Comparison of ENCODE assay signal across 1 cellular context in genomic region chr2:10079192-10079930, GRCh38.
TF ChIP-seq lines count a peak whose summit lies in the region.

No MANE protein-coding gene starts in this region.

TF ChIP-seq in HEK293, 187 proteins besides CTCF, POLR2A, EP300 and RAD21 (continued from another document and continues in another):
- TF ChIP-seq ZNF354C (tag by site-specific recombination; IDR thresholded peaks at IDR 0.05; ENCODE audit: borderline replicate concordance, low read depth), result no peak
- TF ChIP-seq ZNF324 (tag by site-specific recombination; IDR thresholded peaks at IDR 0.05), result no peak
- no peak for TF ChIP-seq ZNF610 (tag by site-specific recombination; IDR thresholded peaks at IDR 0.05; ENCODE audit: borderline replicate concordance)
- no peak for TF ChIP-seq ZNF394 (tag by site-specific recombination; IDR thresholded peaks at IDR 0.05; ENCODE audit: borderline replicate concordance)
- TF ChIP-seq ZNF792 (tag by site-specific recombination; IDR thresholded peaks at IDR 0.05), result no peak
- no peak for TF ChIP-seq ZNF23 (tag by site-specific recombination; IDR thresholded peaks at IDR 0.05; ENCODE audit: borderline replicate concordance)
- no peak for TF ChIP-seq ZNF404 (tag by site-specific recombination; IDR thresholded peaks at IDR 0.05)
- no peak for TF ChIP-seq ZNF560 (tag by site-specific recombination; IDR thresholded peaks at IDR 0.05; ENCODE audit: borderline replicate concordance)
- TF ChIP-seq ZNF248 (tag by site-specific recombination; IDR thresholded peaks at IDR 0.05), result no peak
- TF ChIP-seq, protein P1, sequence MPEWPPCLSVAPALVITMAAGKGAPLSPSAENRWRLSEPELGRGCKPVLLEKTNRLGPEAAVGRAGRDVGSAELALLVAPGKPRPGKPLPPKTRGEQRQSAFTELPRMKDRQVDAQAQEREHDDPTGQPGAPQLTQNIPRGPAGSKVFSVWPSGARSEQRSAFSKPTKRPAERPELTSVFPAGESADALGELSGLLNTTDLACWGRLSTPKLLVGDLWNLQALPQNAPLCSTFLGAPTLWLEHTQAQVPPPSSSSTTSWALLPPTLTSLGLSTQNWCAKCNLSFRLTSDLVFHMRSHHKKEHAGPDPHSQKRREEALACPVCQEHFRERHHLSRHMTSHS (tag by site-specific recombination; IDR thresholded peaks at IDR 0.05), result no peak
- TF ChIP-seq BCL6B (tag by site-specific recombination; IDR thresholded peaks at IDR 0.05), result no peak
- TF ChIP-seq ZNF140 (tag by site-specific recombination; IDR thresholded peaks at IDR 0.05), result no peak
- TF ChIP-seq ZNF596 (tag by site-specific recombination; IDR thresholded peaks at IDR 0.05), result no peak
- no peak for TF ChIP-seq ZNF692 (tag by site-specific recombination; IDR thresholded peaks at IDR 0.05)
- TF ChIP-seq ZFP3 (tag by site-specific recombination; IDR thresholded peaks at IDR 0.05; ENCODE audit: low read depth), result no peak
- TF ChIP-seq ZNF112 (tag by site-specific recombination; IDR thresholded peaks at IDR 0.05), result no peak
- TF ChIP-seq ZBTB1 (tag by site-specific recombination; IDR thresholded peaks at IDR 0.05), result no peak
- TF ChIP-seq MZF1 (tag by site-specific recombination; IDR thresholded peaks at IDR 0.05; ENCODE audit: borderline replicate concordance), result no peak
- TF ChIP-seq ZNF274 (IDR thresholded peaks at IDR 0.05; ENCODE audit: low read length), result no peak
- TF ChIP-seq ZNF274 (tag by site-specific recombination; IDR thresholded peaks at IDR 0.05; ENCODE audit: borderline replicate concordance), result no peak
- TF ChIP-seq KLF10 (tag by site-specific recombination; IDR thresholded peaks at IDR 0.05), result peak; percentile 41; the same call in 1 of the 2 replicates
- TF ChIP-seq ZBTB17 (tag by site-specific recombination; IDR thresholded peaks at IDR 0.05), result peak; percentile 38; the same call in 1 of the 2 replicates
- TF ChIP-seq, protein P2, sequence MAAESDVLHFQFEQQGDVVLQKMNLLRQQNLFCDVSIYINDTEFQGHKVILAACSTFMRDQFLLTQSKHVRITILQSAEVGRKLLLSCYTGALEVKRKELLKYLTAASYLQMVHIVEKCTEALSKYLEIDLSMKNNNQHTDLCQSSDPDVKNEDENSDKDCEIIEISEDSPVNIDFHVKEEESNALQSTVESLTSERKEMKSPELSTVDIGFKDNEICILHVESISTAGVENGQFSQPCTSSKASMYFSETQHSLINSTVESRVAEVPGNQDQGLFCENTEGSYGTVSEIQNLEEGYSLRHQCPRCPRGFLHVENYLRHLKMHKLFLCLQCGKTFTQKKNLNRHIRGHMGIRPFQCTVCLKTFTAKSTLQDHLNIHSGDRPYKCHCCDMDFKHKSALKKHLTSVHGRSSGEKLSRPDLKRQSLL (tag by site-specific recombination; IDR thresholded peaks at IDR 0.05), result no peak
- peak; percentile 83 for TF ChIP-seq ZIC2 (tag by site-specific recombination; IDR thresholded peaks at IDR 0.05)
- TF ChIP-seq ZNF292 (tag by site-specific recombination; IDR thresholded peaks at IDR 0.05; ENCODE audit: borderline replicate concordance, low read depth), result no peak
- TF ChIP-seq, protein P3, sequence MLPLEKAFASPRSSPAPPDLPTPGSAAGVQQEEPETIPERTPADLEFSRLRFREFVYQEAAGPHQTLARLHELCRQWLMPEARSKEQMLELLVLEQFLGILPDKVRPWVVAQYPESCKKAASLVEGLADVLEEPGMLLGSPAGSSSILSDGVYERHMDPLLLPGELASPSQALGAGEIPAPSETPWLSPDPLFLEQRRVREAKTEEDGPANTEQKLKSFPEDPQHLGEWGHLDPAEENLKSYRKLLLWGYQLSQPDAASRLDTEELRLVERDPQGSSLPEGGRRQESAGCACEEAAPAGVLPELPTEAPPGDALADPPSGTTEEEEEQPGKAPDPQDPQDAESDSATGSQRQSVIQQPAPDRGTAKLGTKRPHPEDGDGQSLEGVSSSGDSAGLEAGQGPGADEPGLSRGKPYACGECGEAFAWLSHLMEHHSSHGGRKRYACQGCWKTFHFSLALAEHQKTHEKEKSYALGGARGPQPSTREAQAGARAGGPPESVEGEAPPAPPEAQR (tag by site-specific recombination; IDR thresholded peaks at IDR 0.05), result no peak
- no peak for TF ChIP-seq ZNF350 (tag by site-specific recombination; IDR thresholded peaks at IDR 0.05)
- TF ChIP-seq MEIS1 (CRISPR knock-in tag; IDR thresholded peaks at IDR 0.05; ENCODE audit: borderline replicate concordance), result no peak
- no peak for TF ChIP-seq ZNF677 (tag by site-specific recombination; IDR thresholded peaks at IDR 0.05)
- no peak for TF ChIP-seq ZNF555 (tag by site-specific recombination; conservative IDR thresholded peaks at IDR 0.05)
- no peak for TF ChIP-seq ZNF433 (tag by site-specific recombination; IDR thresholded peaks at IDR 0.05; ENCODE audit: low read depth)
- no peak for TF ChIP-seq ZNF776 (tag by site-specific recombination; IDR thresholded peaks at IDR 0.05; ENCODE audit: borderline replicate concordance)
- TF ChIP-seq ZNF626 (tag by site-specific recombination; IDR thresholded peaks at IDR 0.05), result no peak
- TF ChIP-seq ZNF501 (tag by site-specific recombination; IDR thresholded peaks at IDR 0.05), result no peak
- TF ChIP-seq ZNF19 (tag by site-specific recombination; IDR thresholded peaks at IDR 0.05; ENCODE audit: low read depth), result no peak
- TF ChIP-seq ZNF777 (tag by site-specific recombination; IDR thresholded peaks at IDR 0.05; ENCODE audit: borderline replicate concordance), result no peak
- 0 out of 2 replicates have a peak, but pooled peaks have one; percentile 28 for TF ChIP-seq ZNF561 (tag by site-specific recombination; IDR thresholded peaks at IDR 0.05; ENCODE audit: borderline replicate concordance)
- TF ChIP-seq, protein P4, sequence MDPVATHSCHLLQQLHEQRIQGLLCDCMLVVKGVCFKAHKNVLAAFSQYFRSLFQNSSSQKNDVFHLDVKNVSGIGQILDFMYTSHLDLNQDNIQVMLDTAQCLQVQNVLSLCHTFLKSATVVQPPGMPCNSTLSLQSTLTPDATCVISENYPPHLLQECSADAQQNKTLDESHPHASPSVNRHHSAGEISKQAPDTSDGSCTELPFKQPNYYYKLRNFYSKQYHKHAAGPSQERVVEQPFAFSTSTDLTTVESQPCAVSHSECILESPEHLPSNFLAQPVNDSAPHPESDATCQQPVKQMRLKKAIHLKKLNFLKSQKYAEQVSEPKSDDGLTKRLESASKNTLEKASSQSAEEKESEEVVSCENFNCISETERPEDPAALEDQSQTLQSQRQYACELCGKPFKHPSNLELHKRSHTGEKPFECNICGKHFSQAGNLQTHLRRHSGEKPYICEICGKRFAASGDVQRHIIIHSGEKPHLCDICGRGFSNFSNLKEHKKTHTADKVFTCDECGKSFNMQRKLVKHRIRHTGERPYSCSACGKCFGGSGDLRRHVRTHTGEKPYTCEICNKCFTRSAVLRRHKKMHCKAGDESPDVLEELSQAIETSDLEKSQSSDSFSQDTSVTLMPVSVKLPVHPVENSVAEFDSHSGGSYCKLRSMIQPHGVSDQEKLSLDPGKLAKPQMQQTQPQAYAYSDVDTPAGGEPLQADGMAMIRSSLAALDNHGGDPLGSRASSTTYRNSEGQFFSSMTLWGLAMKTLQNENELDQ (tag by site-specific recombination; IDR thresholded peaks at IDR 0.05; ENCODE audit: low read depth), result no peak
- no peak for TF ChIP-seq ZNF121 (tag by site-specific recombination; IDR thresholded peaks at IDR 0.05)
- no peak for TF ChIP-seq ZNF629 (tag by site-specific recombination; IDR thresholded peaks at IDR 0.05)
- TF ChIP-seq RBAK (tag by site-specific recombination; IDR thresholded peaks at IDR 0.05), result no peak
- TF ChIP-seq ZNF449 (tag by site-specific recombination; IDR thresholded peaks at IDR 0.05), result peak; percentile 18; the same call in 1 of the 2 replicates
- TF ChIP-seq ZNF146 (tag by site-specific recombination; IDR thresholded peaks at IDR 0.05), result no peak
- TF ChIP-seq HIC1 (tag by site-specific recombination; IDR thresholded peaks at IDR 0.05), result no peak
- TF ChIP-seq ZNF548 (tag by site-specific recombination; IDR thresholded peaks at IDR 0.05), result no peak
- peak; percentile 49 for TF ChIP-seq ZNF341 (tag by site-specific recombination; IDR thresholded peaks at IDR 0.05; ENCODE audit: low read depth)
- no peak for TF ChIP-seq SETDB1 (IDR thresholded peaks at IDR 0.05; ENCODE audit: insufficient read length, low read length)
- peak; percentile 90 for TF ChIP-seq ZNF335 (tag by site-specific recombination; conservative IDR thresholded peaks at IDR 0.05)
- peak; percentile 31; the same call in 1 of the 2 replicates for TF ChIP-seq ZNF660 (tag by site-specific recombination; IDR thresholded peaks at IDR 0.05)
- TF ChIP-seq GLIS2 (tag by site-specific recombination; IDR thresholded peaks at IDR 0.05), result no peak
- peak; percentile 24; the same call in 1 of the 2 replicates for TF ChIP-seq GLIS1 (tag by site-specific recombination; IDR thresholded peaks at IDR 0.05)
- peak; percentile 72 for TF ChIP-seq ZBTB8A (tag by site-specific recombination; IDR thresholded peaks at IDR 0.05)
- TF ChIP-seq ZFP37 (tag by site-specific recombination; IDR thresholded peaks at IDR 0.05), result no peak
